ENCODE assay signal across 16 cellular contexts in the genomic region with DNA sequence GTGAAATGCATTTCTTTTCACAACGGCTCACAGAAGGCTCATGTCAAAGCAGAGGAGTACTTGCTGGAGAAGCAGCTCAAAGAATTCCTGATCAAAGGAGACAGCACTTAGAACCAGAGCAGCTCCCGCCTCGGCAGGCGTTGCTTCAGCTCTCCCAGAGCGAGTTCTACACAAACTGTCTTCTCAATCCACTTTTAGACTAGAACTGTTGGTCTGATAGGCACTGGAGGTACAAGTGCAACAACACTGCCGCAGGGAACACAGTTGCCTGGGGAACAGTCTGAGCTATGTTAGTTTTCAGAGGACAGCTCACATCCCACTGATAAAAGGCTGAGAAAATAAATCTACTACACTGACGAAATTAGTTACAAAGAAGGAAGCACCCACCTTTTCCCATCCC. TPM values are rescaled to one million over a fixed set of nuclear protein-coding genes. Genes with fewer than 3 reads are reported as not detected.
DNase-seq lines count a peak whose midpoint lies in the region; ATAC-seq and TF ChIP-seq lines count a peak whose summit lies in the region.
"Had no signal": no experiment of that assay in that cellular context is flagged by ENCODE, and none has a peak within 500 bp of the region (broad histone marks: within the 10 kb centered on the region; RNA-seq: fewer than 3 reads in every experiment).

No MANE protein-coding gene starts in this region.

- in situ Hi-C loops in brain microvascular endothelial cell (cut with HindIII; ENCODE audit: low pct_ligation_motif_present, low sequenced_read_pairs) = no loop called here

- TF ChIP-seq CTCF in C4-2B (conservative IDR thresholded peaks at IDR 0.05) (no peak), brain microvascular endothelial cell (IDR thresholded peaks at IDR 0.05; ENCODE audit: low read depth, low read length, missing control alignments) (no peak)

- H3K27ac ChIP-seq in C4-2B (peak overlapping the region; percentile 85), brain microvascular endothelial cell (no peak overlapping the region)
- H3K27ac ChIP-seq: Peyer's patch had no signal

- no peaks in the 10 kb centered on the region for H3K36me3 ChIP-seq in brain microvascular endothelial cell (replicated peaks)
- H3K36me3 ChIP-seq: Peyer's patch had no signal

- DNase-seq in brain microvascular endothelial cell = peak; percentile 63
- DNase-seq in left cardiac atrium = no peak
- peak; percentile 48 for DNase-seq in occipital lobe (lab: John Stamatoyannopoulos, UW)
- no peak for DNase-seq in DMS79 (lab: John Stamatoyannopoulos, UW)
- DNase-seq: COR-L47, DMS153, NCI-H1105 treated with DMSO at 0.1 percent for 48 hours, NCI-H1694 treated with DMSO at 0.1 percent for 48 hours, NCI-H2107, NCI-H226, NCI-H524 treated with DMSO at 0.1 percent for 48 hours, Peyer's patch, SHP77 treated with DMSO at 0.1 percent for 48 hours had no signal

- no peaks in the 10 kb centered on the region for H3K27me3 ChIP-seq in brain microvascular endothelial cell (replicated peaks)
- H3K27me3 ChIP-seq: Peyer's patch had no signal

- peak; percentile 47 to 60 for ATAC-seq in left cardiac atrium
- no peak for ATAC-seq in HG02763 (IDR thresholded peaks at IDR 0.05; ENCODE audit: unreplicated experiment)
- no peak for ATAC-seq in GM21515 (IDR thresholded peaks at IDR 0.05; ENCODE audit: unreplicated experiment)

- intact Hi-C loops in left cardiac atrium (cut with DNase I) = no loop called here

- H3K4me3 ChIP-seq in brain microvascular endothelial cell (ENCODE audit: low read depth, low read length) = no peak overlapping the region
- H3K4me3 ChIP-seq: Peyer's patch had no signal

RNA-seq across cellular contexts. Expression of a gene that starts 35.4 kb away (rescaled TPM):
- total RNA-seq in left cardiac atrium (10 to 100 TPM; 26.4 to 30.2 TPM), occipital lobe (35.6 TPM)

Comparison
In these comparisons a context has a peak if more than half of its experiments do, and no peak if none do; other contexts are left out.
1. DNase-seq: peak in brain microvascular endothelial cell (single experiment) and occipital lobe (single experiment); none in left cardiac atrium (single experiment) and DMS79 (single experiment).
2. ATAC-seq: peak in left cardiac atrium (2 of 2); none in HG02763 (single experiment) and GM21515 (single experiment).